Comparison of ENCODE assay signal across 16 cellular contexts in the genomic region with DNA sequence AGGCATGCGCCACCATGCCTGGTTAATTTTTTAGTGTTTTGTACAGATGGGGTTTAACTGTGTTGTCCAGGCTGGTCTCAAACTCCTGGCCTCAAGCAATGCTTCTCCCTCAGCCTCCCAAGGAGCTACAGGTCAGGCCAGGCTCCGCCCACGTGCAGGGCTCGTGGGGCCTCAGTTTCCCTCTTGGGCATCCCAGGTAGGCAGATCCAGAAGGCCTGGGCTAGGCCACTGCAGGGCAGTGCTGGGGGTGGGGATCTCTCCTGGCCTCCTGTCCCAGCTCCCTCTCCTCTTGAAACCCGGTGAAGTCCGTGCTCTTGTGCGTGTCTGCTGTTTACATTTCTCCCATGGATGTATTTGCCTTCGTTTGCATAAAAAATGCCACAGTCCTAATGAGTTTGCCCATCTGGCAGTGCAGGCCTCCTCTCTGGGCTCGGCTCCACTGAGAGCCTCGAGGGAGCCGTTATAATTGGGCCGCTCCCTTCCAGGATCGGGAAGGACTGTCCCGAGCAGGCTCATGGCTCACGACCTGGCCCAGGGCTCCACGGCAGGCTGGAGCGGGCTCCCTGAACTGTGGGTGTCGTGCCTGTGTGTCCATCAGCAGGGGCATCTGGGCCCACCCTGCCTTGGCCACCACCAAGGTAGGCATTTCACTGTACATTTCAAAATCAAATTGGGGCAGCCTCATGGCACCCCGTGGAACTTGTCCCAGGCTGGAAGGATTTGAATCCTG.
"Had no signal": no experiment of that assay in that cellular context is flagged by ENCODE, and none has a peak within 500 bp of the region (broad histone marks: within the 10 kb centered on the region; RNA-seq: fewer than 3 reads in every experiment).

No MANE protein-coding gene starts in this region.

- H3K27ac ChIP-seq: heart right ventricle, psoas muscle, sigmoid colon, spleen, stomach, thoracic aorta had no signal

- DNase-seq: activated naive CD4-positive, alpha-beta T cell treated with anti-CD3 and anti-CD28 coated beads for 36 hours; activated naive CD8-positive, alpha-beta T cell treated with anti-CD3 and anti-CD28 coated beads, Interleukin-2, amount 50 U/mL, for 24 hours; cerebellar nuclear complex; effector memory CD4-positive, alpha-beta T cell; heart right ventricle; left colon; midbrain; psoas muscle; sigmoid colon; spleen; stimulated activated CD4-positive, alpha-beta T cell treated with anti-CD3 and anti-CD28 coated beads, Interleukin-1b, Interleukin-23, amount 100 ng/mL, for 48 hours; stomach had no signal

- H3K4me3 ChIP-seq: heart right ventricle, lung, psoas muscle, sigmoid colon, spleen, stomach, thoracic aorta had no signal

- H3K27me3 ChIP-seq: spleen had no signal

- ATAC-seq: activated naive CD8-positive, alpha-beta T cell treated with anti-CD3 and anti-CD28 coated beads, Interleukin-2, amount 50 U/mL, for 24 hours; activated T-helper 17 cell treated with anti-CD3 and anti-CD28 coated beads, Interleukin-2, amount 50 U/mL, for 72 hours; heart right ventricle; left colon; psoas muscle had no signal

- FAIRE-seq: frontal cortex had no signal

- H3K9me3 ChIP-seq: heart right ventricle, psoas muscle, sigmoid colon, stomach, thoracic aorta had no signal

- H3K4me1 ChIP-seq: heart right ventricle, psoas muscle, sigmoid colon, stomach had no signal

- H3K36me3 ChIP-seq: heart right ventricle, sigmoid colon, spleen, stomach, thoracic aorta had no signal
